Comparison of ENCODE assay signal across 10 cellular contexts in genomic region chr1:10473145-10473765, GRCh38. TPM values are rescaled to one million over a fixed set of nuclear protein-coding genes. Genes with fewer than 3 reads are reported as not detected.
A peak's percentile ranks its signal among the peaks of the same experiment; 100 is the strongest.
DNase-seq lines count a peak whose midpoint lies in the region; ATAC-seq and TF ChIP-seq lines count a peak whose summit lies in the region.
"Had no signal": no experiment of that assay in that cellular context is flagged by ENCODE, and none has a peak within 500 bp of the region (broad histone marks: within the 10 kb centered on the region; RNA-seq: fewer than 3 reads in every experiment).

No MANE protein-coding gene starts in this region.

- no peak for TF ChIP-seq CTCF in OCI-LY1 (IDR thresholded peaks at IDR 0.05; ENCODE audit: low read length)
- TF ChIP-seq CTCF in progenitor cell of endocrine pancreas (IDR thresholded peaks at IDR 0.05; ENCODE audit: unreplicated experiment): no peak

- H3K79me2 ChIP-seq in GM23248 (ENCODE audit: insufficient read depth): peaks cover 57% of the 10 kb centered on the region
- H3K79me2 ChIP-seq in OCI-LY1 (ENCODE audit: insufficient read depth, low read length): peaks cover 8% of the 10 kb centered on the region; the same call in 1 of the 2 replicates

- H3K36me3 ChIP-seq in GM23248 (ENCODE audit: low read depth): no peaks in the 10 kb centered on the region
- peaks cover 11% of the 10 kb centered on the region for H3K36me3 ChIP-seq in OCI-LY1 (ENCODE audit: insufficient read depth, low read length)
- no peaks in the 10 kb centered on the region for H3K36me3 ChIP-seq in endocrine pancreas (ENCODE audit: control insufficient read depth, insufficient read depth, low read length)

- H3K4me3 ChIP-seq in GM23248 (peak overlapping the region; percentile 82), OCI-LY1 (ENCODE audit: low read depth, low read length, poor library complexity, severe bottlenecking) (peak overlapping the region; percentile 83), endocrine pancreas (ENCODE audit: control insufficient read depth, insufficient read depth, low read length) (peak overlapping the region; percentile 84)

- ATAC-seq in HG03571 (IDR thresholded peaks at IDR 0.05; ENCODE audit: unreplicated experiment) (no peak), GM18520 (IDR thresholded peaks at IDR 0.05; ENCODE audit: unreplicated experiment) (no peak)

- H3K4me2 ChIP-seq in GM23248 (ENCODE audit: unreplicated experiment) (peak overlapping the region; percentile 87), OCI-LY1 (ENCODE audit: low read length) (peak overlapping the region; percentile 80)

- no peaks in the 10 kb centered on the region for H3K9me2 ChIP-seq in GM23248 (ENCODE audit: insufficient read depth)
- no peaks in the 10 kb centered on the region for H3K9me2 ChIP-seq in OCI-LY1 (ENCODE audit: low read depth, low read length)

- no peaks in the 10 kb centered on the region for H3F3A ChIP-seq in GM23248 (ENCODE audit: insufficient read depth)
- H3F3A ChIP-seq in OCI-LY1 (ENCODE audit: insufficient read depth, low read length): no peaks in the 10 kb centered on the region

- peak overlapping the region; percentile 96 for H3K4me3 Mint-ChIP-seq in progenitor cell of endocrine pancreas (ENCODE audit: low read depth)

- DNase-seq in GM23248: no peak
- no peak for DNase-seq in progenitor cell of endocrine pancreas (ENCODE audit: low spot score, unreplicated experiment)
- no peak for DNase-seq in AG08395 (ENCODE audit: low spot score)
- DNase-seq in SIG-M5 (lab: John Stamatoyannopoulos, UW): no peak

- H3K9ac ChIP-seq in GM23248 (peak overlapping the region; percentile 80), OCI-LY1 (ENCODE audit: low read length) (peak overlapping the region; percentile 70), endocrine pancreas (ENCODE audit: control insufficient read depth, insufficient read depth, low read length) (no peak overlapping the region)

- 0 out of 2 replicates have a peak, but pooled peaks cover 4% of the 10 kb centered on the region for H3K4me1 ChIP-seq in GM23248 (ENCODE audit: insufficient read depth)
- H3K4me1 ChIP-seq in OCI-LY1 (ENCODE audit: insufficient read depth, low read length, severe bottlenecking): peaks cover 43% of the 10 kb centered on the region
- H3K4me1 ChIP-seq in endocrine pancreas (ENCODE audit: control insufficient read depth, insufficient read depth, low read length): peaks cover 6% of the 10 kb centered on the region

- H2AFZ ChIP-seq in GM23248 (peak overlapping the region; percentile 99), OCI-LY1 (ENCODE audit: low read length) (peak overlapping the region; percentile 71)

- in situ Hi-C loops in GM23248 (cut with MboI): no loop called here

- H4K20me1 ChIP-seq in GM23248 (ENCODE audit: insufficient read depth) (no peaks in the 10 kb centered on the region), OCI-LY1 (ENCODE audit: insufficient read depth, low read length) (no peaks in the 10 kb centered on the region)

- H3K27ac ChIP-seq in GM23248 (no peak overlapping the region), OCI-LY1 (ENCODE audit: low read depth, low read length, poor library complexity, severe bottlenecking) (peak overlapping the region; percentile 92)

- H3K9me3 ChIP-seq in GM23248 (ENCODE audit: low read depth) (no peaks in the 10 kb centered on the region), OCI-LY1 (ENCODE audit: low read length) (no peaks in the 10 kb centered on the region), endocrine pancreas (ENCODE audit: control insufficient read depth, low read length) (no peaks in the 10 kb centered on the region)
- H3K9me3 ChIP-seq: adrenal gland had no signal

- WGBS in GM23248 (ENCODE audit: low coverage in 1 of 2, low lambda C conversion rate in 2 of 2, missing lambda C conversion rate in 2 of 2), 2 experiments: 70 to 74% methylated on average over 22 to 23 of the region's 23 CpGs

- no peak overlapping the region for H3K27ac Mint-ChIP-seq in progenitor cell of endocrine pancreas

- no peaks in the 10 kb centered on the region for H3K27me3 Mint-ChIP-seq in progenitor cell of endocrine pancreas

- H3K27me3 ChIP-seq in GM23248 (replicated peaks; ENCODE audit: insufficient read depth) (no peaks in the 10 kb centered on the region), OCI-LY1 (ENCODE audit: insufficient read depth, low read length) (no peaks in the 10 kb centered on the region), endocrine pancreas (ENCODE audit: control insufficient read depth, insufficient read depth, low read length) (no peaks in the 10 kb centered on the region)
- H3K27me3 ChIP-seq: adrenal gland had no signal

- peaks cover 16% of the 10 kb centered on the region for H3K4me1 Mint-ChIP-seq in progenitor cell of endocrine pancreas (ENCODE audit: low read depth)

- peaks cover 5% of the 10 kb centered on the region for H3K36me3 Mint-ChIP-seq in progenitor cell of endocrine pancreas (ENCODE audit: insufficient read depth)

- H3K9me3 Mint-ChIP-seq in progenitor cell of endocrine pancreas (ENCODE audit: low read depth): no peaks in the 10 kb centered on the region

RNA-seq across cellular contexts. Expression of gene DFFA, which starts 0.9 kb away (rescaled TPM):
- 27.9 and 35.0 TPM in 2 replicates for total RNA-seq in GM23248 (2014; rRNA removed; shearing (Covaris generic))
- polyA plus RNA-seq in GM23248 (2016; fragmentation: Nextera tagmentation; extraction: Ambion mirVana): 50.3 and 52.5 TPM in 2 replicates
- 47.9 and 54.4 TPM in 2 replicates for total RNA-seq in progenitor cell of endocrine pancreas

RNA-seq across cellular contexts. Expression of gene PEX14, which starts 1.5 kb away (rescaled TPM):
- 13.9 and 16.9 TPM in 2 replicates for total RNA-seq in GM23248 (2014; rRNA removed; shearing (Covaris generic))
- polyA plus RNA-seq in GM23248 (2016; fragmentation: Nextera tagmentation; extraction: Ambion mirVana): 20.1 and 22.4 TPM in 2 replicates
- 27.8 and 28.7 TPM in 2 replicates for total RNA-seq in progenitor cell of endocrine pancreas

RNA-seq across cellular contexts. Expression of gene CORT, which starts 23.4 kb away (rescaled TPM):
- 0.22 TPM in 1 of 2 replicates, not detected in the other for total RNA-seq in GM23248 (2014; rRNA removed; shearing (Covaris generic))
- 0.33 TPM in 1 of 2 replicates, not detected in the other for polyA plus RNA-seq in GM23248 (2016; fragmentation: Nextera tagmentation; extraction: Ambion mirVana)
- 1.0 and 2.0 TPM in 2 replicates for total RNA-seq in progenitor cell of endocrine pancreas
- total RNA-seq: fibroblast of villous mesenchyme had no signal

RNA-seq across cellular contexts. Expression of gene CENPS, which starts 43.0 kb away (rescaled TPM):
- 12.6 and 25.4 TPM in 2 replicates for total RNA-seq in GM23248 (2014; rRNA removed; shearing (Covaris generic))
- polyA plus RNA-seq in GM23248 (2016; fragmentation: Nextera tagmentation; extraction: Ambion mirVana): 34.1 and 34.3 TPM in 2 replicates
- 22.2 and 22.5 TPM in 2 replicates for total RNA-seq in progenitor cell of endocrine pancreas
